In genomic region chr7:106731637-106732036, GRCh38 we compare ENCODE assay signal across 1 cellular context.
TF ChIP-seq lines count a peak whose summit lies in the region.

No MANE protein-coding gene starts in this region.

TF ChIP-seq in GM12878, 131 proteins besides CTCF, POLR2A, EP300 and RAD21 (continued from another document):
- no peak for TF ChIP-seq CUX1 (IDR thresholded peaks at IDR 0.05; ENCODE audit: insufficient replicate concordance, low read depth, low read length)
- 0 out of 2 replicates have a peak, but pooled peaks have one; percentile 35 for TF ChIP-seq TCF12 (IDR thresholded peaks at IDR 0.05; ENCODE audit: low read depth, low read length)
- TF ChIP-seq IKZF1 (conservative IDR thresholded peaks at IDR 0.05), result no peak
- no peak for TF ChIP-seq MYC (IDR thresholded peaks at IDR 0.05; ENCODE audit: insufficient read depth, insufficient read length, insufficient replicate concordance, low read length, severe bottlenecking)
- no peak for TF ChIP-seq PRDM15 (CRISPR knock-in tag; IDR thresholded peaks at IDR 0.05)
- TF ChIP-seq PKNOX1 (IDR thresholded peaks at IDR 0.05), result peak; percentile 27; the same call in 1 of the 2 replicates
- TF ChIP-seq RELB (IDR thresholded peaks at IDR 0.05; ENCODE audit: low read depth), result no peak
- no peak for TF ChIP-seq ATF7 (IDR thresholded peaks at IDR 0.05; ENCODE audit: low read depth)
- no peak for TF ChIP-seq NKRF (conservative IDR thresholded peaks at IDR 0.05)
- no peak for TF ChIP-seq DPF2 (IDR thresholded peaks at IDR 0.05)
- TF ChIP-seq STAT3 (IDR thresholded peaks at IDR 0.05; ENCODE audit: low read depth, low read length), result no peak
- no peak for TF ChIP-seq ZNF217 (IDR thresholded peaks at IDR 0.05)
- TF ChIP-seq SMARCA5 (IDR thresholded peaks at IDR 0.05), result peak; percentile 24; the same call in 1 of the 2 replicates
- TF ChIP-seq ZBTB4 (CRISPR knock-in tag; IDR thresholded peaks at IDR 0.05), result no peak
- TF ChIP-seq ZBTB33 (IDR thresholded peaks at IDR 0.05), result no peak
- no peak for TF ChIP-seq ZBTB11 (CRISPR knock-in tag; IDR thresholded peaks at IDR 0.05)
- TF ChIP-seq YY1 (IDR thresholded peaks at IDR 0.05; ENCODE audit: low read depth, low read length), result no peak
- no peak for TF ChIP-seq EED (IDR thresholded peaks at IDR 0.05; ENCODE audit: low read depth)
